In genomic region chr17:16617481-16618060, GRCh38 we compare ENCODE assay signal across 24 cellular contexts.
"Had no signal": no experiment of that assay in that cellular context is flagged by ENCODE, and none has a peak within 500 bp of the region (broad histone marks: within the 10 kb centered on the region; RNA-seq: fewer than 3 reads in every experiment).

No MANE protein-coding gene starts in this region.

- H3K27me3 ChIP-seq: ovary, stomach, tibial artery, transverse colon, upper lobe of right lung, vagina had no signal

- H3K9ac ChIP-seq: parathyroid adenoma had no signal

- H3K4me1 ChIP-seq: parathyroid adenoma, psoas muscle, stomach, tibial artery, transverse colon, upper lobe of right lung, vagina had no signal

- H3K36me3 ChIP-seq: ovary, upper lobe of right lung, vagina had no signal

- ATAC-seq: naive thymus-derived CD8-positive, alpha-beta T cell; natural killer cell treated with Interleukin-12 subunit alpha and Interleukin-12 subunit beta and Interleukin-15 and Interleukin-18, amount 100 ng/mL, for 72 hours; psoas muscle; right cardiac atrium; sciatic nerve; stimulated activated effector memory CD8-positive, alpha-beta T cell treated with anti-CD3 and anti-CD28 coated beads, Interleukin-12 subunit alpha, Interleukin-12 subunit beta, amount 100 ng/mL, for 72 hours; stimulated activated naive B cell treated with anti-CD40 and anti-IgM and Interleukin-4, amounts not matched to agents 10 μg/mL and 1 μg/mL and 100 μg/mL, for 72 hours; upper lobe of right lung had no signal

- H3K27ac ChIP-seq: ovary, parathyroid adenoma, psoas muscle, skin epidermis, stomach, tibial artery, transverse colon, upper lobe of right lung, vagina had no signal

- DNase-seq: naive B cell; naive thymus-derived CD8-positive, alpha-beta T cell; nephron progenitor cell; occipital lobe; ovary; psoas muscle; right cardiac atrium; stimulated activated CD4-positive, alpha-beta T cell treated with anti-CD3 and anti-CD28 coated beads, Interleukin-15, amount 100 ng/mL, for 24 hours; stimulated activated CD4-positive, alpha-beta T cell treated with anti-CD3 and anti-CD28 coated beads, Interleukin-2, amount 100 ng/mL, for 24 hours; stimulated activated CD4-positive, alpha-beta T cell treated with anti-CD3 and anti-CD28 coated beads, Interleukin-2, amount 100 ng/mL, for 48 hours; stimulated activated CD4-positive, alpha-beta T cell treated with anti-CD3 and anti-CD28 coated beads, Interleukin-4, amount 100 ng/mL, for 24 hours; stimulated activated naive B cell treated with anti-CD40 and anti-IgM and Interleukin-4, amounts not matched to agents 10 μg/mL and 1 μg/mL and 100 μg/mL, for 72 hours; stimulated activated naive CD4-positive, alpha-beta T cell treated with Interleukin-2 at 50 U/mL for 16 hours; stomach; tibial artery; transverse colon; upper lobe of right lung had no signal

- H3K4me3 ChIP-seq: ovary, psoas muscle, skin epidermis, smooth muscle cell, stomach, tibial artery, transverse colon, upper lobe of right lung, vagina had no signal
